9 cellular contexts compared by ENCODE assay signal in genomic region chr2:15662579-15662978, GRCh38.
"Had no signal": no experiment of that assay in that cellular context is flagged by ENCODE, and none has a peak within 500 bp of the region (broad histone marks: within the 10 kb centered on the region; RNA-seq: fewer than 3 reads in every experiment).

No MANE protein-coding gene starts in this region.

- ATAC-seq: GM23338, HCT116 had no signal

- H3K27ac Mint-ChIP-seq: GM23338, H9, HFFc6 had no signal

- H3K4me3 ChIP-seq: GM23248, GM23338, HAP-1 had no signal

- H3K9me3 Mint-ChIP-seq: GM23338, HFFc6 had no signal

- DNase-seq: GM23248, GOT3, H7, H9, HCEC 1CT, HFFc6 had no signal

- H3K36me3 ChIP-seq: HAP-1 had no signal

- H2AFZ ChIP-seq: GM23248 had no signal

- H3K9me3 ChIP-seq: HAP-1 had no signal

- H3K9ac ChIP-seq: GM23248 had no signal

- H3K4me2 ChIP-seq: GM23338 had no signal

- H3K4me3 Mint-ChIP-seq: GM23338, H9, HFFc6 had no signal

- H3K27ac ChIP-seq: GM23248 had no signal

- H3K4me1 Mint-ChIP-seq: GM23338 had no signal

- H3K4me1 ChIP-seq: HAP-1 had no signal
